Comparison of ENCODE assay signal across 1 cellular context in genomic region chr2:131492418-131493198, GRCh38.
TF ChIP-seq lines count a peak whose summit lies in the region.

No MANE protein-coding gene starts in this region.

TF ChIP-seq in K562, 482 proteins besides CTCF, POLR2A, EP300 and RAD21 (continued from another document and continues in another):
- TF ChIP-seq ATF2 (CRISPR knock-in tag; IDR thresholded peaks at IDR 0.05) (0 out of 2 replicates have a peak, but pooled peaks have one; percentile 35), ZKSCAN8 (CRISPR knock-in tag; IDR thresholded peaks at IDR 0.05) (peak; percentile 95), ZBTB12 (CRISPR knock-in tag; IDR thresholded peaks at IDR 0.05) (peak; percentile 93), MBD2 (IDR thresholded peaks at IDR 0.05; ENCODE audit: borderline replicate concordance, low read depth) (peak; percentile 60; the same call in 1 of the 2 replicates), JUNB (CRISPR knock-in tag; conservative IDR thresholded peaks at IDR 0.05) (no peak), ATF1 (CRISPR knock-in tag; IDR thresholded peaks at IDR 0.05) (peak; percentile 90), ATF1 (tag; IDR thresholded peaks at IDR 0.05) (peak; percentile 97), FOXK1 (CRISPR knock-in tag; IDR thresholded peaks at IDR 0.05; ENCODE audit: borderline replicate concordance) (peak; percentile 69; the same call in 1 of the 2 replicates), TAF1 (IDR thresholded peaks at IDR 0.05; ENCODE audit: control insufficient read depth, extremely low read depth, insufficient read depth, low read length, severe bottlenecking) (peak; percentile 78), IRF1 (CRISPR knock-in tag; IDR thresholded peaks at IDR 0.05; ENCODE audit: borderline replicate concordance) (0 out of 2 replicates have a peak, but pooled peaks have one; percentile 47), FOXJ2 (tag; IDR thresholded peaks at IDR 0.05) (peak; percentile 84), ETV6 (IDR thresholded peaks at IDR 0.05; ENCODE audit: borderline replicate concordance in 1 of 2, low read depth in 2 of 2, low read length in 1 of 2) (no peak), ETV6 (CRISPR knock-in tag; IDR thresholded peaks at IDR 0.05; ENCODE audit: borderline replicate concordance) (peak; percentile 57; the same call in 1 of the 2 replicates), ZNF3 (CRISPR knock-in tag; IDR thresholded peaks at IDR 0.05) (no peak), MCM2 (IDR thresholded peaks at IDR 0.05; ENCODE audit: low read depth) (no peak), ZC3H8 (IDR thresholded peaks at IDR 0.05) (no peak), YY1 (IDR thresholded peaks at IDR 0.05; ENCODE audit: borderline replicate concordance in 1 of 3, control insufficient read depth in 1 of 3, extremely low read depth in 1 of 3, insufficient read depth in 3 of 3, insufficient read length in 1 of 3, insufficient replicate concordance in 2 of 3, low read depth in 1 of 3, low read length in 2 of 3) (peak; percentile 79 to 95 (median 94)), SMC3 (conservative IDR thresholded peaks at IDR 0.05; ENCODE audit: insufficient read depth, low read depth, low read length) (0 out of 2 replicates have a peak, but pooled peaks have one; percentile 0), ZNF143 (CRISPR knock-in tag; IDR thresholded peaks at IDR 0.05) (0 out of 2 replicates have a peak, but pooled peaks have one; percentile 45), TCF7L2 (IDR thresholded peaks at IDR 0.05; ENCODE audit: low read depth, low read length) (no peak), CTBP1 (IDR thresholded peaks at IDR 0.05; ENCODE audit: borderline replicate concordance) (peak; percentile 87), ZFP36 (IDR thresholded peaks at IDR 0.05; ENCODE audit: low read depth, low read length, partially characterized antibody) (peak; percentile 29), KLF16 (IDR thresholded peaks at IDR 0.05) (peak; percentile 40; the same call in 1 of the 2 replicates), UBTF (IDR thresholded peaks at IDR 0.05; ENCODE audit: borderline replicate concordance in 1 of 2, low read depth in 2 of 2, low read length in 2 of 2) (peak; percentile 61 to 69; a peak in 2 of 4 replicates), ZNF431 (CRISPR knock-in tag; IDR thresholded peaks at IDR 0.05) (peak; percentile 77; the same call in 1 of the 2 replicates), STAG1 (CRISPR knock-in tag; IDR thresholded peaks at IDR 0.05; ENCODE audit: borderline replicate concordance) (no peak), ZZZ3 (IDR thresholded peaks at IDR 0.05) (peak; percentile 79; the same call in 1 of the 2 replicates), PML (IDR thresholded peaks at IDR 0.05; ENCODE audit: low read length) (peak; percentile 43), ZNF212 (CRISPR knock-in tag; IDR thresholded peaks at IDR 0.05) (no peak), C11orf30 (IDR thresholded peaks at IDR 0.05; ENCODE audit: low read depth) (peak; percentile 98), ESRRA (IDR thresholded peaks at IDR 0.05; ENCODE audit: borderline replicate concordance, low read depth) (peak; percentile 63; the same call in 1 of the 2 replicates), NCOA2 (IDR thresholded peaks at IDR 0.05; ENCODE audit: partially characterized antibody in 2 of 2) (no peak), ZMIZ1 (IDR thresholded peaks at IDR 0.05; ENCODE audit: low read depth in 2 of 2, low read length in 2 of 2) (no peak), DACH1 (IDR thresholded peaks at IDR 0.05; ENCODE audit: partially characterized antibody) (no peak), SMAD1 (IDR thresholded peaks at IDR 0.05; ENCODE audit: low read depth, low read length, partially characterized antibody) (peak; percentile 40), ZBTB40 (IDR thresholded peaks at IDR 0.05) (peak; percentile 28; the same call in 1 of the 2 replicates), ZBTB40 (CRISPR knock-in tag; IDR thresholded peaks at IDR 0.05) (no peak), MNT (conservative IDR thresholded peaks at IDR 0.05) (peak; percentile 85 to 93), CXXC5 (CRISPR knock-in tag; IDR thresholded peaks at IDR 0.05) (peak; percentile 90), SP1 (CRISPR knock-in tag; IDR thresholded peaks at IDR 0.05) (peak; percentile 99), ZBTB7A (IDR thresholded peaks at IDR 0.05; ENCODE audit: borderline replicate concordance, control insufficient read depth, low read depth, low read length) (no peak), SMARCA4 (IDR thresholded peaks at IDR 0.05) (0 out of 2 replicates have a peak, but pooled peaks have one; percentile 32), SOX6 (IDR thresholded peaks at IDR 0.05) (0 out of 2 replicates have a peak, but pooled peaks have one; percentile 44), MTA2 (IDR thresholded peaks at IDR 0.05; ENCODE audit: low read depth) (no peak)
